In genomic region chr6:130841128-130841728, GRCh38 we compare ENCODE assay signal across 29 cellular contexts. TPM values are rescaled to one million over a fixed set of nuclear protein-coding genes. Genes with fewer than 3 reads are reported as not detected.
DNase-seq lines count a peak whose midpoint lies in the region; ATAC-seq, FAIRE-seq and TF ChIP-seq lines count a peak whose summit lies in the region.
"Had no signal": no experiment of that assay in that cellular context is flagged by ENCODE, and none has a peak within 500 bp of the region (broad histone marks: within the 10 kb centered on the region; RNA-seq: fewer than 3 reads in every experiment).

No MANE protein-coding gene starts in this region.

- BruUV-seq in Caco-2 (replicated peaks; lab: Mats Ljungman, UMichigan) (no TSS peak), HepG2 (replicated peaks; lab: Mats Ljungman, UMichigan) (TSS peak; percentile 0)

- peak; percentile 19 for ATAC-seq in HepG2
- ATAC-seq in HG03108 (IDR thresholded peaks at IDR 0.05; ENCODE audit: unreplicated experiment) = no peak
- no peak for ATAC-seq in T-helper 17 cell
- ATAC-seq: natural killer cell treated with Interleukin-12 subunit alpha and Interleukin-12 subunit beta and Interleukin-15 and Interleukin-18, amount 100 ng/mL, for 72 hours; pancreas had no signal

- FAIRE-seq in HepG2 (lab: Jason Lieb, UNC) = no peak
- FAIRE-seq: endothelial cell of umbilical vein, pancreas had no signal

- H3K79me2 ChIP-seq in HepG2 (ENCODE audit: insufficient read depth, low read length) (no peaks in the 10 kb centered on the region), Karpas-422 (ENCODE audit: low read length) (no peaks in the 10 kb centered on the region)

- H3K4me3 Mint-ChIP-seq in Caco-2 (ENCODE audit: unreplicated experiment) (no peak overlapping the region), T-helper 17 cell (no peak overlapping the region)
- H3K4me3 Mint-ChIP-seq: activated T-cell treated with anti-CD3 and anti-CD28 coated beads, Interleukin-2, amount 50 U/mL, for 24 hours; natural killer cell treated with Interleukin-12 subunit alpha and Interleukin-12 subunit beta and Interleukin-15 and Interleukin-18, amount 100 ng/mL, for 72 hours had no signal

- no peaks in the 10 kb centered on the region for H3K27me3 ChIP-seq in Caco-2 (replicated peaks; ENCODE audit: control insufficient read depth, insufficient read depth, low read length)
- H3K27me3 ChIP-seq in HUES48 (ENCODE audit: control insufficient read depth, insufficient read depth, low read length) = no peaks in the 10 kb centered on the region
- H3K27me3 ChIP-seq in HepG2 (ENCODE audit: control insufficient read depth in 1 of 2, insufficient read depth in 2 of 2, low read length in 2 of 2) = no peaks in the 10 kb centered on the region
- H3K27me3 ChIP-seq in Karpas-422 (ENCODE audit: low read length) = no peaks in the 10 kb centered on the region
- H3K27me3 ChIP-seq: BLaER1 treated with 17β-estradiol and CSF1 and Interleukin-3, amounts not matched to agents 10 nM and 100 nM; heart right ventricle; pancreas; right atrium auricular region had no signal

- in situ Hi-C loops in HepG2 (cut with HindIII; ENCODE audit: extremely low pct_ligation_motif_present, low pct_unique_long_range_greater_than_20kb) = loop anchor here (5.0 to 10.0 kb wide), 2 partner anchors 476 to 519 kb away; partner anchors contain the start of gene TMEM200A

- no peaks in the 10 kb centered on the region for H3K36me3 Mint-ChIP-seq in Caco-2 (ENCODE audit: insufficient read depth, unreplicated experiment)
- H3K36me3 Mint-ChIP-seq in T-helper 17 cell (ENCODE audit: low read depth) = peaks cover 3% of the 10 kb centered on the region
- H3K36me3 Mint-ChIP-seq: natural killer cell treated with Interleukin-12 subunit alpha and Interleukin-12 subunit beta and Interleukin-15 and Interleukin-18, amount 100 ng/mL, for 72 hours had no signal

- H3K27me3 Mint-ChIP-seq in Caco-2 (ENCODE audit: insufficient read depth, unreplicated experiment) (no peaks in the 10 kb centered on the region), T-helper 17 cell (no peaks in the 10 kb centered on the region)
- H3K27me3 Mint-ChIP-seq: activated T-cell treated with anti-CD3 and anti-CD28 coated beads, Interleukin-2, amount 50 U/mL, for 24 hours; natural killer cell treated with Interleukin-12 subunit alpha and Interleukin-12 subunit beta and Interleukin-15 and Interleukin-18, amount 100 ng/mL, for 72 hours had no signal

- H3K27ac ChIP-seq in HUES48 (ENCODE audit: low read depth, low read length) (peak overlapping the region; percentile 24), HepG2 (ENCODE audit: extremely low read length, insufficient read depth, low read length) (no peak overlapping the region), Karpas-422 (ENCODE audit: low read length) (no peak overlapping the region)
- H3K27ac ChIP-seq: BLaER1 treated with 17β-estradiol and CSF1 and Interleukin-3, amounts not matched to agents 10 nM and 100 nM; heart right ventricle; pancreas; right atrium auricular region; RWPE1 had no signal

- no peak overlapping the region for H3K4me3 ChIP-seq in Caco-2 (ENCODE audit: low read depth, low read length)
- no peak overlapping the region for H3K4me3 ChIP-seq in HUES48 (ENCODE audit: low read depth, low read length)
- no peak overlapping the region for H3K4me3 ChIP-seq in HepG2 (replicated peaks in 1 of 3; ENCODE audit: insufficient read depth in 1 of 3, low read depth in 2 of 3, low read length in 3 of 3)
- no peak overlapping the region for H3K4me3 ChIP-seq in Karpas-422 (ENCODE audit: low read length)
- H3K4me3 ChIP-seq: BLaER1 treated with 17β-estradiol and CSF1 and Interleukin-3, amounts not matched to agents 10 nM and 100 nM; heart right ventricle; pancreas; right atrium auricular region had no signal

- H3K4me1 ChIP-seq in Caco-2 (no peaks in the 10 kb centered on the region), HUES48 (ENCODE audit: control insufficient read depth, insufficient read depth, low read length) (peaks cover 43% of the 10 kb centered on the region), HepG2 (ENCODE audit: insufficient read depth, low read length) (peaks cover 21% of the 10 kb centered on the region; the same call in 1 of the 2 replicates), Karpas-422 (ENCODE audit: low read length) (no peaks in the 10 kb centered on the region)
- H3K4me1 ChIP-seq: heart right ventricle, pancreas, right atrium auricular region had no signal

- peak in 1 of 2 experiments; percentile 44; a peak in 2 of 4 replicates for TF ChIP-seq POLR2A in HepG2 (IDR thresholded peaks at IDR 0.05; ENCODE audit: insufficient read depth in 1 of 2, low read depth in 2 of 2, low read length in 2 of 2)

- no peak for TF ChIP-seq RAD21 in HepG2 (CRISPR knock-in tag; IDR thresholded peaks at IDR 0.05)

- H3K4me2 ChIP-seq in HepG2 (ENCODE audit: low read depth, low read length) (no peak overlapping the region), Karpas-422 (ENCODE audit: low read depth, low read length, poor library complexity, severe bottlenecking) (no peak overlapping the region)
- H3K4me2 ChIP-seq: BLaER1 treated with 17β-estradiol and CSF1 and Interleukin-3, amounts not matched to agents 10 nM and 100 nM had no signal

- H3K36me3 ChIP-seq in Caco-2 (ENCODE audit: control insufficient read depth, insufficient read depth, low read length) (no peaks in the 10 kb centered on the region; the same call in none of the 2 replicates), HUES48 (ENCODE audit: control insufficient read depth, insufficient read depth, low read length) (no peaks in the 10 kb centered on the region), HepG2 (replicated peaks in 1 of 2; ENCODE audit: control insufficient read depth in 1 of 2, insufficient read depth in 2 of 2, low read length in 2 of 2) (peaks cover 21 to 34% of the 10 kb centered on the region in 2 experiments), Karpas-422 (ENCODE audit: insufficient read depth, low read length) (no peaks in the 10 kb centered on the region)
- H3K36me3 ChIP-seq: pancreas, right atrium auricular region had no signal

- no peaks in the 10 kb centered on the region for H3K9me2 ChIP-seq in Karpas-422 (replicated peaks; ENCODE audit: insufficient read depth, low read length)

- no peak for DNase-seq in Caco-2
- DNase-seq in amniotic epithelial cell (ENCODE audit: low read depth) = peak; percentile 46
- DNase-seq in HepG2 (ENCODE audit: low spot score) = no peak
- DNase-seq in activated CD4-positive, CD25-positive, alpha-beta regulatory T cell (lab: John Stamatoyannopoulos, UW) = no peak
- DNase-seq in Karpas-422 = no peak
- DNase-seq in T-helper 17 cell = no peak
- DNase-seq: activated CD4-positive, CD25-positive, alpha-beta regulatory T cell treated with anti-CD3 and anti-CD28 coated beads, Interleukin-2, amount 50 U/mL, for 72 hours; activated CD8-positive, alpha-beta memory T cell treated with anti-CD3 and anti-CD28 coated beads for 24 hours; activated naive CD4-positive, alpha-beta T cell; activated T-cell treated with anti-CD3 and anti-CD28 coated beads, Interleukin-2, amount 50 U/mL, for 24 hours; amniotic stem cell; dermis blood vessel endothelial cell; heart right ventricle; NCI-H1436 treated with DMSO at 0.1 percent for 48 hours; pancreas; stimulated activated CD4-positive, alpha-beta T cell treated with anti-CD3 and anti-CD28 coated beads, Interleukin-12 subunit alpha, Interleukin-12 subunit beta, amount 100 ng/mL, for 4 hours; T-helper 9 cell; trophoblast cell had no signal

- POLR2A ChIA-PET in Caco-2 (lab: Charles Lee) (interaction anchor here (0.6 kb wide), 1 partner anchor 552 kb away, joined by 7 read pairs; no protein-coding TSS in a partner anchor), HepG2 (lab: Yijun Ruan, JAX) (interaction anchor here (0.8 to 0.9 kb wide), 2 partner anchors 14 to 26 kb away, joined by 4 to 5 read pairs; partner anchors contain the start of gene SMLR1)

- H2AFZ ChIP-seq in HepG2 (ENCODE audit: low read length) (no peak overlapping the region), Karpas-422 (ENCODE audit: low read length) (no peak overlapping the region)

- no peak for TF ChIP-seq CTCF in Caco-2 (IDR thresholded peaks at IDR 0.05; ENCODE audit: insufficient read depth in 1 of 2, low read depth in 1 of 2, low read length in 1 of 2, severe bottlenecking in 1 of 2, unreplicated experiment in 1 of 2)
- TF ChIP-seq CTCF in HepG2 (CRISPR knock-in tag; IDR thresholded peaks at IDR 0.05) = no peak

- TF ChIP-seq EP300 in HepG2 (IDR thresholded peaks at IDR 0.05; ENCODE audit: low read depth in 2 of 2, low read length in 2 of 2) (no peak), HepG2 (CRISPR knock-in tag; IDR thresholded peaks at IDR 0.05; ENCODE audit: borderline replicate concordance) (no peak)

- no peak overlapping the region for H3K9ac ChIP-seq in HUES48 (ENCODE audit: low read depth, low read length)
- no peak overlapping the region for H3K9ac ChIP-seq in HepG2 (ENCODE audit: insufficient read depth, low read depth, low read length)
- H3K9ac ChIP-seq in Karpas-422 (ENCODE audit: low read length) = no peak overlapping the region
- H3K9ac ChIP-seq: BLaER1 treated with 17β-estradiol and CSF1 and Interleukin-3, amounts not matched to agents 10 nM and 100 nM had no signal

- no peaks in the 10 kb centered on the region for H3K4me1 Mint-ChIP-seq in Caco-2 (ENCODE audit: low read depth, unreplicated experiment)
- peaks cover 5% of the 10 kb centered on the region for H3K4me1 Mint-ChIP-seq in T-helper 17 cell

- intact Hi-C loops in Caco-2 (cut with micrococcal nuclease; ENCODE audit: unreplicated experiment) (loop anchor here (10.0 kb wide), 2 partner anchors 546 to 766 kb away; no protein-coding TSS in a partner anchor), HepG2 (cut with micrococcal nuclease; ENCODE audit: unreplicated experiment) (loop anchor here (10.0 kb wide), 1 partner anchor 546 kb away; no protein-coding TSS in a partner anchor)

- H3K27ac Mint-ChIP-seq in Caco-2 (ENCODE audit: unreplicated experiment) = peak overlapping the region; percentile 5
- no peak overlapping the region for H3K27ac Mint-ChIP-seq in T-helper 17 cell
- H3K27ac Mint-ChIP-seq: activated T-cell treated with anti-CD3 and anti-CD28 coated beads, Interleukin-2, amount 50 U/mL, for 24 hours; natural killer cell treated with Interleukin-12 subunit alpha and Interleukin-12 subunit beta and Interleukin-15 and Interleukin-18, amount 100 ng/mL, for 72 hours had no signal

- H4K20me1 ChIP-seq in HepG2 (ENCODE audit: insufficient read depth, low read length) = no peaks in the 10 kb centered on the region
- H4K20me1 ChIP-seq in Karpas-422 (ENCODE audit: insufficient read depth, low read depth, low read length) = no peaks in the 10 kb centered on the region
- H4K20me1 ChIP-seq: BLaER1 treated with 17β-estradiol and CSF1 and Interleukin-3, amounts not matched to agents 10 nM and 100 nM had no signal

- CTCF ChIA-PET in Caco-2 (lab: Charles Lee) (no interaction called here), HepG2 (lab: Yijun Ruan, JAX; ENCODE audit: low intra/inter-chr PET ratio, low total read pairs) (no interaction called here)

- no peaks in the 10 kb centered on the region for H3K9me3 Mint-ChIP-seq in Caco-2 (ENCODE audit: unreplicated experiment)
- H3K9me3 Mint-ChIP-seq: activated T-cell treated with anti-CD3 and anti-CD28 coated beads, Interleukin-2, amount 50 U/mL, for 24 hours; natural killer cell treated with Interleukin-12 subunit alpha and Interleukin-12 subunit beta and Interleukin-15 and Interleukin-18, amount 100 ng/mL, for 72 hours had no signal

- H3K9me3 ChIP-seq in Caco-2 (no peaks in the 10 kb centered on the region), HUES48 (ENCODE audit: control insufficient read depth, insufficient read depth, low read length) (no peaks in the 10 kb centered on the region), HepG2 (ENCODE audit: low read length) (no peaks in the 10 kb centered on the region), Karpas-422 (ENCODE audit: low read length) (no peaks in the 10 kb centered on the region), T-helper 17 cell (ENCODE audit: control insufficient read depth, low read length, poor library complexity, severe bottlenecking) (no peaks in the 10 kb centered on the region)
- H3K9me3 ChIP-seq: BLaER1 treated with 17β-estradiol and CSF1 and Interleukin-3, amounts not matched to agents 10 nM and 100 nM; heart right ventricle; pancreas; right atrium auricular region had no signal

- WGBS in HepG2 (ENCODE audit: low lambda C conversion rate) = 95% methylated on average over 4 of the region's 4 CpGs

RNA-seq across cellular contexts. Expression of gene SMLR1, which starts 14.0 kb away (rescaled TPM):
- 6.9 and 8.4 TPM in 2 replicates for total RNA-seq in Caco-2 (2022)
- 97.8 and 104 TPM in 2 replicates for total RNA-seq in HepG2 (2016; rRNA removed; fragmentation: Illumina TruSeq; extraction: Trizol)
- total RNA-seq in HepG2 (2016; cell fraction: cytosol; rRNA removed; fragmentation: Illumina TruSeq; extraction: Trizol; ENCODE audit: low read depth) = 41.9 and 46.7 TPM in 2 replicates
- total RNA-seq in HepG2 (2016; cell fraction: insoluble cytoplasmic fraction; rRNA removed; fragmentation: Illumina TruSeq; extraction: Trizol) = 92.4 and 106 TPM in 2 replicates
- total RNA-seq in HepG2 (2016; cell fraction: membrane; rRNA removed; fragmentation: Illumina TruSeq; extraction: Trizol) = 60.2 and 61.3 TPM in 2 replicates
- total RNA-seq in HepG2 (2016; cell fraction: nucleus; rRNA removed; fragmentation: Illumina TruSeq; extraction: Trizol) = 91.8 and 97.0 TPM in 2 replicates
- 37.9 and 41.8 TPM in 2 replicates for polyA plus RNA-seq in HepG2 (2011; rRNA removed)
- polyA plus RNA-seq in HepG2 (2011; cell fraction: cytosol; rRNA removed) = 28.9 and 39.2 TPM in 2 replicates
- 42.3 and 58.0 TPM in 2 replicates for polyA plus RNA-seq in HepG2 (2011; cell fraction: nucleus; rRNA removed)
- polyA plus RNA-seq in HepG2 (2012) = 67.5 and 98.6 TPM in 2 replicates
- polyA plus RNA-seq in HepG2 (2016; cell fraction: cytosol; fragmentation: Illumina TruSeq; extraction: Trizol; ENCODE audit: low read depth) = 32.8 and 42.1 TPM in 2 replicates
- 87.1 and 90.1 TPM in 2 replicates for polyA plus RNA-seq in HepG2 (2016; cell fraction: insoluble cytoplasmic fraction; fragmentation: Illumina TruSeq; extraction: Trizol; ENCODE audit: low read depth)
- 46.2 and 48.8 TPM in 2 replicates for polyA plus RNA-seq in HepG2 (2016; cell fraction: membrane; fragmentation: Illumina TruSeq; extraction: Trizol; ENCODE audit: low read depth)
- polyA plus RNA-seq in HepG2 (2016; cell fraction: nucleus; fragmentation: Illumina TruSeq; extraction: Trizol; ENCODE audit: insufficient read depth, low read depth) = 109 and 122 TPM in 2 replicates
- polyA minus RNA-seq in HepG2 (2011; rRNA and poly(A)+ RNA removed; ENCODE audit: low replicate concordance) = 57.4 TPM in 1 of 2 replicates, not detected in the other
- polyA minus RNA-seq in HepG2 (2011; cell fraction: cytosol; rRNA and poly(A)+ RNA removed) = 15.2 and 17.4 TPM in 2 replicates
- polyA minus RNA-seq in HepG2 (2011; cell fraction: nucleus; rRNA and poly(A)+ RNA removed) = 124 and 145 TPM in 2 replicates
- not detected in 2 replicates for total RNA-seq in Karpas-422 (2014; rRNA removed; shearing (Covaris generic); ENCODE audit: low replicate concordance)
- not detected for total RNA-seq in T-helper 17 cell
- total RNA-seq: cardiac septum; dermis blood vessel endothelial cell; endothelial cell of umbilical vein; fibroblast of villous mesenchyme; heart right ventricle; MCF 10A; mesenteric fat pad; natural killer cell treated with Interleukin-12 subunit alpha and Interleukin-12 subunit beta and Interleukin-15 and Interleukin-18, amount 100 ng/mL, for 72 hours; right atrium auricular region had no signal
- polyA plus RNA-seq: endothelial cell of umbilical vein, heart right ventricle had no signal
